Comparison of ENCODE assay signal across 8 cellular contexts in the genomic region with DNA sequence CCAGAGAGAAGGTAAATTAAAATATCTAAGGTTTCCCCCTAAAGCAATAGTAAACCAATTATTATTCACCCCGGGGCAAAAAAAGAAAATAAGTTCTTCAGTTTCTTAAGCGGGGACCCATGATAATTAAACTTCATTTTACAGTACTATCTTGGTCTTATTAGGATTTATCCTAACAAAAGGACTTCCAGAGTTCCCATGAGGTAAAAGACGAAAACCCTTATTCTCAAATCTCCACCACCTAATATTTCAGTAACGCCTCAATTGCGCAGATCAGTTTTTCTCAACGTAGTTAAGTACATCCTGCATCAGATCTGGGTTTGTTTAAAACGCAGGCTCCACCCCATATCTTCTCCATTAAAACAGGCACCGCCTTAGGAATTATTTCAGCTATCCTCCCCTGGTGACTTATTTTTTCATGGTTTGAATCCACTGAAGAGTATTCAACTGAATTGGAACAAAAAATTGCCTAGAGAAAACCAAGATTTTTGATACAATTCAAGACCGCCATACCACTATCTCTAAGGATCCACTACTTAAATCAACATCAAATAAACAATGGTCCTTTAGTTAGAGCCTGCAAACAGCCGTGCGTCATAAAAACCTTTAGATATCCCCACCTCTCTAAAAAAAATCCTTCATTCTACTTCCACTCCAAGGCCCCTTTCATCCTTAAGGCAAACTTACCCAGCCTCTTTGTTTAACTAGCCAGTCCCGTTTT.
A peak's percentile ranks its signal among the peaks of the same experiment; 100 is the strongest.
DNase-seq lines count a peak whose midpoint lies in the region; ATAC-seq lines count a peak whose summit lies in the region.

No MANE protein-coding gene starts in this region.

- peak overlapping the region; percentile 93 to 100 for H3K9ac ChIP-seq in mucosa of rectum (ENCODE audit: low read depth in 1 of 2, low read length in 2 of 2)

- H3K36me3 ChIP-seq in mucosa of rectum (ENCODE audit: control insufficient read depth in 2 of 2, insufficient read depth in 2 of 2, low read length in 2 of 2) = peaks cover 42 to 45% of the 10 kb centered on the region in 2 donors

- DNase-seq in ELR (ENCODE audit: low read depth) = peak; percentile 46
- peak; percentile 30 for DNase-seq in NCI-H2029 (lab: John Stamatoyannopoulos, UW)
- DNase-seq in central memory CD4-positive, alpha-beta T cell = peak; percentile 66
- DNase-seq in HCEC 1CT = no peak
- DNase-seq in superior temporal gyrus (ENCODE audit: extremely low spot score) = no peak
- DNase-seq in ecto neural progenitor cell (ENCODE audit: low spot score) = no peak

- peak overlapping the region; percentile 84 to 94 for H3K4me3 ChIP-seq in mucosa of rectum (ENCODE audit: low read length in 2 of 2)

- peaks cover 36 to 48% of the 10 kb centered on the region in 2 donors for H3K4me1 ChIP-seq in mucosa of rectum (ENCODE audit: control insufficient read depth in 2 of 2, insufficient read depth in 2 of 2, low read length in 2 of 2)

- H3K27ac ChIP-seq in mucosa of rectum (ENCODE audit: low read depth in 2 of 2, low read length in 2 of 2) = peak overlapping the region; percentile 95 to 96

- H3K9me3 ChIP-seq in mucosa of rectum (ENCODE audit: control insufficient read depth in 2 of 2, low read length in 2 of 2) = no peaks in the 10 kb centered on the region

- H3K27me3 ChIP-seq in mucosa of rectum (ENCODE audit: control insufficient read depth in 2 of 2, insufficient read depth in 2 of 2, low read length in 2 of 2) = no peaks in the 10 kb centered on the region

- ATAC-seq in HG02610 (IDR thresholded peaks at IDR 0.05; ENCODE audit: unreplicated experiment) = no peak

Comparison
In these comparisons a context has a peak if more than half of its experiments do, and no peak if none do; other contexts are left out.
1. DNase-seq: peak in ELR (single experiment), NCI-H2029 (single experiment) and central memory CD4-positive, alpha-beta T cell (single experiment); none in HCEC 1CT (single experiment), superior temporal gyrus (single experiment) and ecto neural progenitor cell (single experiment).